30 cellular contexts compared by ENCODE assay signal in the genomic region with DNA sequence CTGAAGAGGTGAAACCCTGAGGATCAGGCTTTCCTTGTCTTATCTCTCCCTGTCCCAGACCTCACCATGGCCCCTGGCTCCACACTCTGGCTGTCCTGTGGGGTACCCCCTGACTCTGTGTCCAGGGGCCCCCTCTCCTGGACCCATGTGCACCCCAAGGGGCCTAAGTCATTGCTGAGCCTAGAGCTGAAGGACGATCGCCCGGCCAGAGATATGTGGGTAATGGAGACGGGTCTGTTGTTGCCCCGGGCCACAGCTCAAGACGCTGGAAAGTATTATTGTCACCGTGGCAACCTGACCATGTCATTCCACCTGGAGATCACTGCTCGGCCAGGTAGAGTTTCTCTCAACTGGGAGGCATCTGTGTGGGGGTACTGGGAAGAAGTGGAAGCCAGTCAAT. TPM values are rescaled to one million over a fixed set of nuclear protein-coding genes. Genes with fewer than 3 reads are reported as not detected.
DNase-seq lines count a peak whose midpoint lies in the region; ATAC-seq, FAIRE-seq and TF ChIP-seq lines count a peak whose summit lies in the region.
"Had no signal": no experiment of that assay in that cellular context is flagged by ENCODE, and none has a peak within 500 bp of the region (broad histone marks: within the 10 kb centered on the region; RNA-seq: fewer than 3 reads in every experiment).

No MANE protein-coding gene starts in this region.

- H3K4me2 ChIP-seq in HepG2 (ENCODE audit: low read depth, low read length) (peak overlapping the region; percentile 9; the same call in 1 of the 2 replicates), Karpas-422 (ENCODE audit: low read depth, low read length, poor library complexity, severe bottlenecking) (peak overlapping the region; percentile 86), mesendoderm (ENCODE audit: low read length) (no peak overlapping the region)
- H3K4me2 ChIP-seq: A549 had no signal

- POLR2A ChIA-PET in HepG2 (lab: Yijun Ruan, JAX): interaction anchor here (0.7 to 0.8 kb wide), 2 partner anchors 68 to 70 kb away, joined by 3 read pairs; no protein-coding TSS in a partner anchor

- no peak for DNase-seq in HepG2 (ENCODE audit: low spot score)
- no peak for DNase-seq in right lobe of liver
- no peak for DNase-seq in Karpas-422
- peak; percentile 57 for DNase-seq in mesendoderm
- DNase-seq in 8988T: no peak
- no peak for DNase-seq in NCI-H2196 (lab: John Stamatoyannopoulos, UW; ENCODE audit: unreplicated experiment)
- no peak for DNase-seq in SKM-1 (lab: John Stamatoyannopoulos, UW; ENCODE audit: unreplicated experiment)
- no peak for DNase-seq in activated naive CD4-positive, alpha-beta T cell treated with anti-CD3 and anti-CD28 coated beads, Interleukin-2, amount 10 ng/mL, durations not matched to agents 7 days and 5 days
- DNase-seq: activated CD4-positive, alpha-beta T cell treated with anti-CD3 and anti-CD28 coated beads, Interleukin-2, amount 50 U/mL, for 4 hours; anterior cingulate cortex; BE2C; effector CD8-positive, alpha-beta T cell; left lung; NCI-H1092; NCI-H1694 treated with DMSO at 0.1 percent for 48 hours; NCI-H526 treated with DMSO at 0.1 percent for 48 hours; Peyer's patch; SJCRH30; stimulated activated CD4-positive, alpha-beta T cell treated with anti-CD3 and anti-CD28 coated beads, Interleukin-4, amount 100 ng/mL, for 1 hour; stimulated activated naive CD4-positive, alpha-beta T cell treated with Interleukin-2 at 50 U/mL for 16 hours; T-helper 1 cell had no signal

- no peak overlapping the region for H2AK5ac ChIP-seq in mesendoderm (ENCODE audit: low read length)

- no peaks in the 10 kb centered on the region for H3K79me2 ChIP-seq in HepG2 (ENCODE audit: insufficient read depth, low read length)
- H3K79me2 ChIP-seq in Karpas-422 (ENCODE audit: low read length): peaks cover 26% of the 10 kb centered on the region
- H3K79me2 ChIP-seq in mesendoderm (ENCODE audit: control insufficient read depth, insufficient read depth, low read length): no peaks in the 10 kb centered on the region
- H3K79me2 ChIP-seq: parathyroid adenoma had no signal

- H3K36me3 Mint-ChIP-seq in activated naive CD4-positive, alpha-beta T cell treated with anti-CD3 and anti-CD28 coated beads, Interleukin-2, amount 10 ng/mL, durations not matched to agents 7 days and 5 days: no peaks in the 10 kb centered on the region
- H3K36me3 Mint-ChIP-seq: activated naive CD4-positive, alpha-beta T cell treated with anti-CD3 and anti-CD28 coated beads, Interleukin-2, amount 50 U/mL, for 24 hours; natural killer cell treated with Interleukin-12 subunit alpha and Interleukin-12 subunit beta and Interleukin-15 and Interleukin-18, amount 100 ng/mL, for 72 hours had no signal

- H3K27me3 ChIP-seq in HepG2 (ENCODE audit: control insufficient read depth in 1 of 2, insufficient read depth in 2 of 2, low read length in 2 of 2) (no peaks in the 10 kb centered on the region), right lobe of liver (no peaks in the 10 kb centered on the region), Karpas-422 (ENCODE audit: low read length) (no peaks in the 10 kb centered on the region), mesendoderm (ENCODE audit: insufficient read depth, low read length, poor library complexity) (no peaks in the 10 kb centered on the region)
- H3K27me3 ChIP-seq: BE2C, left lung, Peyer's patch, right atrium auricular region, SJCRH30 had no signal

- H3K4ac ChIP-seq in mesendoderm (ENCODE audit: low read depth, low read length): no peak overlapping the region

- H3K4me3 Mint-ChIP-seq in activated naive CD4-positive, alpha-beta T cell treated with anti-CD3 and anti-CD28 coated beads, Interleukin-2, amount 10 ng/mL, durations not matched to agents 7 days and 5 days: no peak overlapping the region
- H3K4me3 Mint-ChIP-seq: activated naive CD4-positive, alpha-beta T cell treated with anti-CD3 and anti-CD28 coated beads, Interleukin-2, amount 50 U/mL, for 24 hours; natural killer cell treated with Interleukin-12 subunit alpha and Interleukin-12 subunit beta and Interleukin-15 and Interleukin-18, amount 100 ng/mL, for 72 hours had no signal

- H4K5ac ChIP-seq in mesendoderm (ENCODE audit: low read length): no peak overlapping the region

- TF ChIP-seq CTCF in HepG2 (CRISPR knock-in tag; IDR thresholded peaks at IDR 0.05) (no peak), right lobe of liver (IDR thresholded peaks at IDR 0.05) (no peak)

- TF ChIP-seq EP300 in HepG2 (IDR thresholded peaks at IDR 0.05; ENCODE audit: low read depth in 2 of 2, low read length in 2 of 2) (no peak), HepG2 (CRISPR knock-in tag; IDR thresholded peaks at IDR 0.05; ENCODE audit: borderline replicate concordance) (no peak)

- H3K23ac ChIP-seq in mesendoderm (ENCODE audit: low read length): no peak overlapping the region

- no peak for TF ChIP-seq RAD21 in HepG2 (CRISPR knock-in tag; IDR thresholded peaks at IDR 0.05)

- no peaks in the 10 kb centered on the region for H3K36me3 ChIP-seq in HepG2 (replicated peaks in 1 of 2; ENCODE audit: control insufficient read depth in 1 of 2, insufficient read depth in 2 of 2, low read length in 2 of 2)
- no peaks in the 10 kb centered on the region for H3K36me3 ChIP-seq in right lobe of liver
- H3K36me3 ChIP-seq in Karpas-422 (ENCODE audit: insufficient read depth, low read length): peaks cover 21% of the 10 kb centered on the region
- H3K36me3 ChIP-seq in mesendoderm (ENCODE audit: control insufficient read depth, insufficient read depth, low read length): no peaks in the 10 kb centered on the region
- H3K36me3 ChIP-seq: BE2C, left lung, Peyer's patch, right atrium auricular region, SJCRH30 had no signal

- H3K4me1 Mint-ChIP-seq in activated naive CD4-positive, alpha-beta T cell treated with anti-CD3 and anti-CD28 coated beads, Interleukin-2, amount 10 ng/mL, durations not matched to agents 7 days and 5 days: peaks cover 34% of the 10 kb centered on the region

- no peaks in the 10 kb centered on the region for H3K9me3 Mint-ChIP-seq in activated naive CD4-positive, alpha-beta T cell treated with anti-CD3 and anti-CD28 coated beads, Interleukin-2, amount 10 ng/mL, durations not matched to agents 7 days and 5 days
- H3K9me3 Mint-ChIP-seq: activated naive CD4-positive, alpha-beta T cell treated with anti-CD3 and anti-CD28 coated beads, Interleukin-2, amount 50 U/mL, for 24 hours; natural killer cell treated with Interleukin-12 subunit alpha and Interleukin-12 subunit beta and Interleukin-15 and Interleukin-18, amount 100 ng/mL, for 72 hours had no signal

- H4K20me1 ChIP-seq in HepG2 (ENCODE audit: insufficient read depth, low read length) (no peaks in the 10 kb centered on the region), Karpas-422 (ENCODE audit: insufficient read depth, low read depth, low read length) (no peaks in the 10 kb centered on the region)

- no peak overlapping the region for H2BK120ac ChIP-seq in mesendoderm (ENCODE audit: low read depth, low read length)

- in situ Hi-C loops in HepG2 (cut with HindIII; ENCODE audit: extremely low pct_ligation_motif_present, low pct_unique_long_range_greater_than_20kb): no loop called here

- ATAC-seq in HepG2 (no peak), right lobe of liver (no peak)
- ATAC-seq: A549; left lung; natural killer cell treated with Interleukin-12 subunit alpha and Interleukin-12 subunit beta and Interleukin-15 and Interleukin-18, amount 100 ng/mL, for 72 hours had no signal

- TF ChIP-seq POLR2A in HepG2 (IDR thresholded peaks at IDR 0.05; ENCODE audit: insufficient read depth in 1 of 2, low read depth in 2 of 2, low read length in 2 of 2): no peak
- TF ChIP-seq POLR2A in right lobe of liver (IDR thresholded peaks at IDR 0.05): no peak

- H2AFZ ChIP-seq in HepG2 (ENCODE audit: low read length) (no peak overlapping the region), Karpas-422 (ENCODE audit: low read length) (no peak overlapping the region)
- H2AFZ ChIP-seq: parathyroid adenoma had no signal

- FAIRE-seq in HepG2 (lab: Jason Lieb, UNC): no peak
- FAIRE-seq: A549, bronchial epithelial cell, H54 had no signal

- H3K27ac ChIP-seq in HepG2 (ENCODE audit: extremely low read length, insufficient read depth, low read length) (no peak overlapping the region), right lobe of liver (no peak overlapping the region), Karpas-422 (ENCODE audit: low read length) (peak overlapping the region; percentile 98), mesendoderm (ENCODE audit: low read depth, low read length) (no peak overlapping the region)
- H3K27ac ChIP-seq: A549, epithelial cell of prostate, left lung, parathyroid adenoma, right atrium auricular region, SJCRH30 had no signal

- 52% methylated on average over 8 of the region's 8 CpGs for WGBS in HepG2 (ENCODE audit: low lambda C conversion rate)
- WGBS in right lobe of liver (ENCODE audit: insufficient coverage, low coverage, low lambda C conversion rate, missing lambda C conversion rate): no CpG with 5 or more reads among the region's 8 CpGs
- no CpG with 5 or more reads among the region's 8 CpGs for WGBS in mesendoderm (ENCODE audit: extremely low coverage, insufficient coverage, low lambda C conversion rate)

- H2BK5ac ChIP-seq in mesendoderm (ENCODE audit: low read length): no peak overlapping the region

- H3K4me3 ChIP-seq in HepG2 (replicated peaks in 1 of 3; ENCODE audit: insufficient read depth in 1 of 3, low read depth in 2 of 3, low read length in 3 of 3) (no peak overlapping the region), right lobe of liver (no peak overlapping the region), Karpas-422 (ENCODE audit: low read length) (peak overlapping the region; percentile 80), mesendoderm (ENCODE audit: low read length) (no peak overlapping the region)
- H3K4me3 ChIP-seq: A549, left lung, right atrium auricular region, SJCRH30 had no signal

- no peak overlapping the region for H4K8ac ChIP-seq in mesendoderm (ENCODE audit: low read depth, low read length)

- H3K4me1 ChIP-seq in HepG2 (ENCODE audit: insufficient read depth, low read length) (peaks cover 77% of the 10 kb centered on the region), right lobe of liver (no peaks in the 10 kb centered on the region), Karpas-422 (ENCODE audit: low read length) (peaks cover 28% of the 10 kb centered on the region), mesendoderm (ENCODE audit: control insufficient read depth, low read depth, low read length) (no peaks in the 10 kb centered on the region)
- H3K4me1 ChIP-seq: A549, BE2C, parathyroid adenoma, right atrium auricular region had no signal

- H3K9me2 ChIP-seq in Karpas-422 (replicated peaks; ENCODE audit: insufficient read depth, low read length): no peaks in the 10 kb centered on the region

- H3K27me3 Mint-ChIP-seq in activated naive CD4-positive, alpha-beta T cell treated with anti-CD3 and anti-CD28 coated beads, Interleukin-2, amount 10 ng/mL, durations not matched to agents 7 days and 5 days: peaks cover 25% of the 10 kb centered on the region
- H3K27me3 Mint-ChIP-seq: activated naive CD4-positive, alpha-beta T cell treated with anti-CD3 and anti-CD28 coated beads, Interleukin-2, amount 50 U/mL, for 24 hours; natural killer cell treated with Interleukin-12 subunit alpha and Interleukin-12 subunit beta and Interleukin-15 and Interleukin-18, amount 100 ng/mL, for 72 hours had no signal

- no peak overlapping the region for H3K27ac Mint-ChIP-seq in activated naive CD4-positive, alpha-beta T cell treated with anti-CD3 and anti-CD28 coated beads, Interleukin-2, amount 10 ng/mL, durations not matched to agents 7 days and 5 days
- H3K27ac Mint-ChIP-seq: activated naive CD4-positive, alpha-beta T cell treated with anti-CD3 and anti-CD28 coated beads, Interleukin-2, amount 50 U/mL, for 24 hours had no signal

- intact Hi-C loops in HepG2 (cut with micrococcal nuclease; ENCODE audit: unreplicated experiment): no loop called here
- intact Hi-C loops in right lobe of liver (cut with DNase I): loop anchor here in 1 of 2 donors (10.0 kb wide), 1 partner anchor 118 kb away; no protein-coding TSS in a partner anchor

- no peak overlapping the region for H3K56ac ChIP-seq in mesendoderm (ENCODE audit: low read length)

- no peak overlapping the region for H3K9ac ChIP-seq in HepG2 (ENCODE audit: insufficient read depth, low read depth, low read length)
- H3K9ac ChIP-seq in Karpas-422 (ENCODE audit: low read length): peak overlapping the region; percentile 92
- no peak overlapping the region for H3K9ac ChIP-seq in mesendoderm (ENCODE audit: low read length)
- H3K9ac ChIP-seq: parathyroid adenoma had no signal

- H3K9me3 ChIP-seq in HepG2 (ENCODE audit: low read length) (no peaks in the 10 kb centered on the region), right lobe of liver (no peaks in the 10 kb centered on the region), Karpas-422 (ENCODE audit: low read length) (no peaks in the 10 kb centered on the region)
- H3K9me3 ChIP-seq: A549, BE2C, left lung, Peyer's patch, right atrium auricular region, SJCRH30 had no signal

- BruUV-seq in HepG2 (replicated peaks; lab: Mats Ljungman, UMichigan): no TSS peak

- H2BK15ac ChIP-seq in mesendoderm (replicated peaks; ENCODE audit: low read depth): no peak overlapping the region

- no peak overlapping the region for H3K18ac ChIP-seq in mesendoderm (ENCODE audit: low read length)

- H3K79me1 ChIP-seq in mesendoderm (ENCODE audit: low read length): no peaks in the 10 kb centered on the region

- CTCF ChIA-PET in HepG2 (lab: Yijun Ruan, JAX; ENCODE audit: low intra/inter-chr PET ratio, low total read pairs): no interaction called here
- CTCF ChIA-PET in activated naive CD4-positive, alpha-beta T cell treated with anti-CD3 and anti-CD28 coated beads, Interleukin-2, amount 10 ng/mL, durations not matched to agents 7 days and 5 days (lab: Charles Lee): interaction anchor here (1.8 to 2.2 kb wide), 2 partner anchors 12 to 59 kb away, joined by 4 to 7 read pairs; no protein-coding TSS in a partner anchor

RNA-seq across cellular contexts. Expression of gene CD19, which starts 1.4 kb away (rescaled TPM):
- total RNA-seq in HepG2 (2016; rRNA removed; fragmentation: Illumina TruSeq; extraction: Trizol) (0.48 and 0.55 TPM in 2 replicates), right lobe of liver (under 1 TPM in 1 of 6 experiments, not detected in 5; 0.10 TPM)
- total RNA-seq in HepG2 (2016; cell fraction: cytosol; rRNA removed; fragmentation: Illumina TruSeq; extraction: Trizol; ENCODE audit: low read depth): 0.26 TPM in 1 of 2 replicates, not detected in the other
- total RNA-seq in HepG2 (2016; cell fraction: insoluble cytoplasmic fraction; rRNA removed; fragmentation: Illumina TruSeq; extraction: Trizol): 0.34 and 0.37 TPM in 2 replicates
- total RNA-seq in HepG2 (2016; cell fraction: membrane; rRNA removed; fragmentation: Illumina TruSeq; extraction: Trizol): 0.24 TPM in 1 of 2 replicates, not detected in the other
- not detected in 2 replicates for total RNA-seq in HepG2 (2016; cell fraction: nucleus; rRNA removed; fragmentation: Illumina TruSeq; extraction: Trizol)
- 1.1 and 1.2 TPM in 2 replicates for polyA plus RNA-seq in HepG2 (2011; rRNA removed)
- 0.92 and 2.2 TPM in 2 replicates for polyA plus RNA-seq in HepG2 (2011; cell fraction: cytosol; rRNA removed)
- polyA plus RNA-seq in HepG2 (2011; cell fraction: nucleus; rRNA removed): 2.1 and 2.5 TPM in 2 replicates
- 1.6 and 2.5 TPM in 2 replicates for polyA plus RNA-seq in HepG2 (2012)
- polyA plus RNA-seq in HepG2 (2016; cell fraction: cytosol; fragmentation: Illumina TruSeq; extraction: Trizol; ENCODE audit: low read depth): 0.05 and 0.07 TPM in 2 replicates
- 0.64 and 0.67 TPM in 2 replicates for polyA plus RNA-seq in HepG2 (2016; cell fraction: insoluble cytoplasmic fraction; fragmentation: Illumina TruSeq; extraction: Trizol; ENCODE audit: low read depth)
- 0.10 TPM in 1 of 2 replicates, not detected in the other for polyA plus RNA-seq in HepG2 (2016; cell fraction: membrane; fragmentation: Illumina TruSeq; extraction: Trizol; ENCODE audit: low read depth)
- polyA plus RNA-seq in HepG2 (2016; cell fraction: nucleus; fragmentation: Illumina TruSeq; extraction: Trizol; ENCODE audit: insufficient read depth, low read depth): 0.32 and 0.45 TPM in 2 replicates
- polyA minus RNA-seq in HepG2 (2011; rRNA and poly(A)+ RNA removed; ENCODE audit: low replicate concordance): 0.07 and 1.0 TPM in 2 replicates
- polyA minus RNA-seq in HepG2 (2011; cell fraction: cytosol; rRNA and poly(A)+ RNA removed): not detected in 2 replicates
- polyA minus RNA-seq in HepG2 (2011; cell fraction: nucleus; rRNA and poly(A)+ RNA removed): 0.39 and 0.75 TPM in 2 replicates
- 194 and 392 TPM in 2 replicates for total RNA-seq in Karpas-422 (2014; rRNA removed; shearing (Covaris generic); ENCODE audit: low replicate concordance)
- 0.46 TPM for polyA plus RNA-seq in mesendoderm (2013, experiment 1 of 2)
- polyA plus RNA-seq in mesendoderm (2013, experiment 2 of 2): 0.39 TPM
- total RNA-seq: bronchial epithelial cell, glomerular endothelial cell had no signal
- polyA plus RNA-seq: A549 had no signal

RNA-seq across cellular contexts. Expression of gene RABEP2, which starts 8.1 kb away (rescaled TPM):
- total RNA-seq in HepG2 (2016; rRNA removed; fragmentation: Illumina TruSeq; extraction: Trizol) (16.1 and 18.4 TPM in 2 replicates), right lobe of liver (10 to 100 TPM in 2 of 6 experiments, 1 to 10 TPM in 4; 5.0 to 21.0 (median 9.1) TPM)
- 2.9 and 3.6 TPM in 2 replicates for total RNA-seq in HepG2 (2016; cell fraction: cytosol; rRNA removed; fragmentation: Illumina TruSeq; extraction: Trizol; ENCODE audit: low read depth)
- 13.9 and 19.6 TPM in 2 replicates for total RNA-seq in HepG2 (2016; cell fraction: insoluble cytoplasmic fraction; rRNA removed; fragmentation: Illumina TruSeq; extraction: Trizol)
- 7.5 and 8.4 TPM in 2 replicates for total RNA-seq in HepG2 (2016; cell fraction: membrane; rRNA removed; fragmentation: Illumina TruSeq; extraction: Trizol)
- 10.2 and 11.4 TPM in 2 replicates for total RNA-seq in HepG2 (2016; cell fraction: nucleus; rRNA removed; fragmentation: Illumina TruSeq; extraction: Trizol)
- polyA plus RNA-seq in HepG2 (2011; rRNA removed): 10.8 and 12.4 TPM in 2 replicates
- 8.5 and 13.3 TPM in 2 replicates for polyA plus RNA-seq in HepG2 (2011; cell fraction: cytosol; rRNA removed)
- polyA plus RNA-seq in HepG2 (2011; cell fraction: nucleus; rRNA removed): 28.2 and 32.3 TPM in 2 replicates
- polyA plus RNA-seq in HepG2 (2012): 5.7 and 7.3 TPM in 2 replicates
- polyA plus RNA-seq in HepG2 (2016; cell fraction: cytosol; fragmentation: Illumina TruSeq; extraction: Trizol; ENCODE audit: low read depth): 1.9 and 2.8 TPM in 2 replicates
- polyA plus RNA-seq in HepG2 (2016; cell fraction: insoluble cytoplasmic fraction; fragmentation: Illumina TruSeq; extraction: Trizol; ENCODE audit: low read depth): 9.8 and 12.4 TPM in 2 replicates
- 4.5 and 4.9 TPM in 2 replicates for polyA plus RNA-seq in HepG2 (2016; cell fraction: membrane; fragmentation: Illumina TruSeq; extraction: Trizol; ENCODE audit: low read depth)
- 17.2 and 17.9 TPM in 2 replicates for polyA plus RNA-seq in HepG2 (2016; cell fraction: nucleus; fragmentation: Illumina TruSeq; extraction: Trizol; ENCODE audit: insufficient read depth, low read depth)
- 5.5 and 7.5 TPM in 2 replicates for polyA minus RNA-seq in HepG2 (2011; rRNA and poly(A)+ RNA removed; ENCODE audit: low replicate concordance)
- polyA minus RNA-seq in HepG2 (2011; cell fraction: cytosol; rRNA and poly(A)+ RNA removed): 5.5 and 7.4 TPM in 2 replicates
- 6.2 and 7.5 TPM in 2 replicates for polyA minus RNA-seq in HepG2 (2011; cell fraction: nucleus; rRNA and poly(A)+ RNA removed)
- total RNA-seq in Karpas-422 (2014; rRNA removed; shearing (Covaris generic); ENCODE audit: low replicate concordance): 15.9 and 52.4 TPM in 2 replicates
- polyA plus RNA-seq in mesendoderm (2013, experiment 1 of 2): 7.2 TPM
- 6.6 TPM for polyA plus RNA-seq in mesendoderm (2013, experiment 2 of 2)

RNA-seq across cellular contexts. Expression of gene NFATC2IP, which starts 17.6 kb away (rescaled TPM):
- 18.2 and 32.1 TPM in 2 replicates for total RNA-seq in HepG2 (2016; rRNA removed; fragmentation: Illumina TruSeq; extraction: Trizol)
- total RNA-seq in HepG2 (2016; cell fraction: cytosol; rRNA removed; fragmentation: Illumina TruSeq; extraction: Trizol; ENCODE audit: low read depth): 8.8 and 9.0 TPM in 2 replicates
- 16.5 and 31.5 TPM in 2 replicates for total RNA-seq in HepG2 (2016; cell fraction: insoluble cytoplasmic fraction; rRNA removed; fragmentation: Illumina TruSeq; extraction: Trizol)
- total RNA-seq in HepG2 (2016; cell fraction: membrane; rRNA removed; fragmentation: Illumina TruSeq; extraction: Trizol): 13.0 and 14.4 TPM in 2 replicates
- 39.2 and 44.2 TPM in 2 replicates for total RNA-seq in HepG2 (2016; cell fraction: nucleus; rRNA removed; fragmentation: Illumina TruSeq; extraction: Trizol)
- polyA plus RNA-seq in HepG2 (2011; rRNA removed): 46.6 and 48.5 TPM in 2 replicates
- 17.8 and 17.9 TPM in 2 replicates for polyA plus RNA-seq in HepG2 (2011; cell fraction: cytosol; rRNA removed)
- polyA plus RNA-seq in HepG2 (2011; cell fraction: nucleus; rRNA removed): 95.6 and 102 TPM in 2 replicates
- 21.4 and 26.1 TPM in 2 replicates for polyA plus RNA-seq in HepG2 (2012)
- polyA plus RNA-seq in HepG2 (2016; cell fraction: cytosol; fragmentation: Illumina TruSeq; extraction: Trizol; ENCODE audit: low read depth): 2.0 and 2.2 TPM in 2 replicates
- polyA plus RNA-seq in HepG2 (2016; cell fraction: insoluble cytoplasmic fraction; fragmentation: Illumina TruSeq; extraction: Trizol; ENCODE audit: low read depth): 17.1 and 18.6 TPM in 2 replicates
- 5.0 and 5.5 TPM in 2 replicates for polyA plus RNA-seq in HepG2 (2016; cell fraction: membrane; fragmentation: Illumina TruSeq; extraction: Trizol; ENCODE audit: low read depth)
- 172 and 177 TPM in 2 replicates for polyA plus RNA-seq in HepG2 (2016; cell fraction: nucleus; fragmentation: Illumina TruSeq; extraction: Trizol; ENCODE audit: insufficient read depth, low read depth)
- 44.3 and 90.2 TPM in 2 replicates for polyA minus RNA-seq in HepG2 (2011; rRNA and poly(A)+ RNA removed; ENCODE audit: low replicate concordance)
- 8.3 and 8.6 TPM in 2 replicates for polyA minus RNA-seq in HepG2 (2011; cell fraction: cytosol; rRNA and poly(A)+ RNA removed)
- 49.6 and 61.2 TPM in 2 replicates for polyA minus RNA-seq in HepG2 (2011; cell fraction: nucleus; rRNA and poly(A)+ RNA removed)
- 10 to 100 TPM; 10.3 to 16.5 (median 13.1) TPM for total RNA-seq in right lobe of liver
- total RNA-seq in Karpas-422 (2014; rRNA removed; shearing (Covaris generic); ENCODE audit: low replicate concordance): 58.2 and 64.0 TPM in 2 replicates
- 28.9 TPM for polyA plus RNA-seq in mesendoderm (2013, experiment 1 of 2)
- polyA plus RNA-seq in mesendoderm (2013, experiment 2 of 2): 29.8 TPM

RNA-seq across cellular contexts. Expression of gene SPNS1, which starts 41.4 kb away (rescaled TPM):
- total RNA-seq in HepG2 (2016; rRNA removed; fragmentation: Illumina TruSeq; extraction: Trizol) (18.3 and 38.8 TPM in 2 replicates), right lobe of liver (10 to 100 TPM; 13.7 to 21.2 (median 17.7) TPM)
- total RNA-seq in HepG2 (2016; cell fraction: cytosol; rRNA removed; fragmentation: Illumina TruSeq; extraction: Trizol; ENCODE audit: low read depth): 13.0 and 15.9 TPM in 2 replicates
- 17.8 and 38.0 TPM in 2 replicates for total RNA-seq in HepG2 (2016; cell fraction: insoluble cytoplasmic fraction; rRNA removed; fragmentation: Illumina TruSeq; extraction: Trizol)
- total RNA-seq in HepG2 (2016; cell fraction: membrane; rRNA removed; fragmentation: Illumina TruSeq; extraction: Trizol): 23.6 and 31.2 TPM in 2 replicates
- total RNA-seq in HepG2 (2016; cell fraction: nucleus; rRNA removed; fragmentation: Illumina TruSeq; extraction: Trizol): 30.5 and 35.2 TPM in 2 replicates
- polyA plus RNA-seq in HepG2 (2011; rRNA removed): 24.3 and 25.6 TPM in 2 replicates
- 25.3 and 36.6 TPM in 2 replicates for polyA plus RNA-seq in HepG2 (2011; cell fraction: cytosol; rRNA removed)
- 80.6 and 105 TPM in 2 replicates for polyA plus RNA-seq in HepG2 (2011; cell fraction: nucleus; rRNA removed)
- 25.8 and 30.2 TPM in 2 replicates for polyA plus RNA-seq in HepG2 (2012)
- polyA plus RNA-seq in HepG2 (2016; cell fraction: cytosol; fragmentation: Illumina TruSeq; extraction: Trizol; ENCODE audit: low read depth): 16.4 and 19.8 TPM in 2 replicates
- polyA plus RNA-seq in HepG2 (2016; cell fraction: insoluble cytoplasmic fraction; fragmentation: Illumina TruSeq; extraction: Trizol; ENCODE audit: low read depth): 25.1 and 26.7 TPM in 2 replicates
- polyA plus RNA-seq in HepG2 (2016; cell fraction: membrane; fragmentation: Illumina TruSeq; extraction: Trizol; ENCODE audit: low read depth): 23.9 and 29.7 TPM in 2 replicates
- polyA plus RNA-seq in HepG2 (2016; cell fraction: nucleus; fragmentation: Illumina TruSeq; extraction: Trizol; ENCODE audit: insufficient read depth, low read depth): 75.3 and 81.1 TPM in 2 replicates
- polyA minus RNA-seq in HepG2 (2011; rRNA and poly(A)+ RNA removed; ENCODE audit: low replicate concordance): 60.3 and 75.2 TPM in 2 replicates
- polyA minus RNA-seq in HepG2 (2011; cell fraction: cytosol; rRNA and poly(A)+ RNA removed): 27.4 and 28.1 TPM in 2 replicates
- 11.1 and 11.8 TPM in 2 replicates for polyA minus RNA-seq in HepG2 (2011; cell fraction: nucleus; rRNA and poly(A)+ RNA removed)
- 9.7 and 19.2 TPM in 2 replicates for total RNA-seq in Karpas-422 (2014; rRNA removed; shearing (Covaris generic); ENCODE audit: low replicate concordance)
- polyA plus RNA-seq in mesendoderm (2013, experiment 1 of 2): 27.5 TPM
- polyA plus RNA-seq in mesendoderm (2013, experiment 2 of 2): 26.5 TPM

RNA-seq across cellular contexts. Expression of gene LAT, which starts 51.7 kb away (rescaled TPM):
- 0.28 and 2.0 TPM in 2 replicates for total RNA-seq in HepG2 (2016; rRNA removed; fragmentation: Illumina TruSeq; extraction: Trizol)
- total RNA-seq in HepG2 (2016; cell fraction: cytosol; rRNA removed; fragmentation: Illumina TruSeq; extraction: Trizol; ENCODE audit: low read depth): 0.71 and 1.1 TPM in 2 replicates
- 0.19 and 2.0 TPM in 2 replicates for total RNA-seq in HepG2 (2016; cell fraction: insoluble cytoplasmic fraction; rRNA removed; fragmentation: Illumina TruSeq; extraction: Trizol)
- total RNA-seq in HepG2 (2016; cell fraction: membrane; rRNA removed; fragmentation: Illumina TruSeq; extraction: Trizol): 1.5 and 1.8 TPM in 2 replicates
- 2.0 and 3.6 TPM in 2 replicates for total RNA-seq in HepG2 (2016; cell fraction: nucleus; rRNA removed; fragmentation: Illumina TruSeq; extraction: Trizol)
- 3.0 and 4.3 TPM in 2 replicates for polyA plus RNA-seq in HepG2 (2011; rRNA removed)
- polyA plus RNA-seq in HepG2 (2011; cell fraction: cytosol; rRNA removed): 1.2 and 1.3 TPM in 2 replicates
- polyA plus RNA-seq in HepG2 (2011; cell fraction: nucleus; rRNA removed): 42.2 and 55.6 TPM in 2 replicates
- 2.4 and 3.0 TPM in 2 replicates for polyA plus RNA-seq in HepG2 (2012)
- polyA plus RNA-seq in HepG2 (2016; cell fraction: cytosol; fragmentation: Illumina TruSeq; extraction: Trizol; ENCODE audit: low read depth): 1.5 and 2.0 TPM in 2 replicates
- polyA plus RNA-seq in HepG2 (2016; cell fraction: insoluble cytoplasmic fraction; fragmentation: Illumina TruSeq; extraction: Trizol; ENCODE audit: low read depth): 0.61 and 1.5 TPM in 2 replicates
- 0.76 and 1.3 TPM in 2 replicates for polyA plus RNA-seq in HepG2 (2016; cell fraction: membrane; fragmentation: Illumina TruSeq; extraction: Trizol; ENCODE audit: low read depth)
- 21.1 and 21.3 TPM in 2 replicates for polyA plus RNA-seq in HepG2 (2016; cell fraction: nucleus; fragmentation: Illumina TruSeq; extraction: Trizol; ENCODE audit: insufficient read depth, low read depth)
- 0.65 and 2.3 TPM in 2 replicates for polyA minus RNA-seq in HepG2 (2011; rRNA and poly(A)+ RNA removed; ENCODE audit: low replicate concordance)
- polyA minus RNA-seq in HepG2 (2011; cell fraction: cytosol; rRNA and poly(A)+ RNA removed): not detected in 2 replicates
- 3.9 and 4.8 TPM in 2 replicates for polyA minus RNA-seq in HepG2 (2011; cell fraction: nucleus; rRNA and poly(A)+ RNA removed)
- 1 to 10 TPM; 1.8 to 5.2 (median 3.1) TPM for total RNA-seq in right lobe of liver
- total RNA-seq in Karpas-422 (2014; rRNA removed; shearing (Covaris generic); ENCODE audit: low replicate concordance): 8.6 and 27.3 TPM in 2 replicates
- polyA plus RNA-seq in mesendoderm (2013, experiment 1 of 2): 1.9 TPM
- 1.5 TPM for polyA plus RNA-seq in mesendoderm (2013, experiment 2 of 2)

Comparison
In these comparisons a context has a peak if more than half of its experiments do, and no peak if none do; other contexts are left out.
1. RNA of gene CD19, which starts 1.4 kb away (total RNA-seq): 194 to 392 TPM in Karpas-422; 0.24 to 0.55 TPM in HepG2 and 0.10 TPM in right lobe of liver; every median in the first group is over 100 times any median in the second.